In genomic region chr5:150357326-150358260, GRCh38 we compare ENCODE assay signal across 8 cellular contexts. TPM values are rescaled to one million over a fixed set of nuclear protein-coding genes. Genes with fewer than 3 reads are reported as not detected.
DNase-seq lines count a peak whose midpoint lies in the region; ATAC-seq and TF ChIP-seq lines count a peak whose summit lies in the region.

Gene TCOF1 (plus strand): TSS chr5:150357697. CDS start chr5:150357747, 50 bp downstream.

- TF ChIP-seq RAD21 in IMR-90 (IDR thresholded peaks at IDR 0.05; ENCODE audit: low read length): no peak; the same call in 1 of the 2 replicates

- peaks cover 6% of the 10 kb centered on the region for H3K9me1 ChIP-seq in IMR-90 (ENCODE audit: insufficient read depth, low read length)

- H3K9ac ChIP-seq in IMR-90 (ENCODE audit: low read depth, low read length): peak within 1 kb of the TSS; percentile 90

- H3K36me3 ChIP-seq in IMR-90 (ENCODE audit: control insufficient read depth, insufficient read depth, low read length): peaks cover 20% of the 10 kb centered on the region
- no peaks in the 10 kb centered on the region for H3K36me3 ChIP-seq in mucosa of descending colon (ENCODE audit: low read depth)

- in situ Hi-C loops in IMR-90 (cut with MboI; ENCODE audit: low sequenced_read_pairs): loop anchor here (5.0 kb wide), 1 partner anchor 90 kb away; no protein-coding TSS in a partner anchor

- H3K9me3 ChIP-seq in IMR-90 (ENCODE audit: control insufficient read depth, insufficient read depth, low read length): no peaks in the 10 kb centered on the region
- no peaks in the 10 kb centered on the region for H3K9me3 ChIP-seq in mucosa of descending colon

- peak within 1 kb of the TSS; percentile 27; the same call in 1 of the 2 replicates for H2BK20ac ChIP-seq in IMR-90 (ENCODE audit: low read depth, low read length)

- TF ChIP-seq CTCF in IMR-90 (conservative IDR thresholded peaks at IDR 0.05; ENCODE audit: low read depth, low read length) (no peak), mucosa of descending colon (IDR thresholded peaks at IDR 0.05) (no peak)

- H3K4me1 ChIP-seq in IMR-90 (ENCODE audit: control insufficient read depth, insufficient read depth, low read length) (peaks cover 6% of the 10 kb centered on the region), mucosa of descending colon (ENCODE audit: low read depth) (peaks cover 23% of the 10 kb centered on the region)

- H4K8ac ChIP-seq in IMR-90 (ENCODE audit: low read depth in 2 of 2, low read length in 2 of 2): peak within 1 kb of the TSS; percentile 93 to 96

- peak within 1 kb of the TSS; percentile 59; the same call in 1 of the 2 replicates for H3K56ac ChIP-seq in IMR-90 (ENCODE audit: extremely low read depth, insufficient read depth, low read length)

- peak within 1 kb of the TSS; percentile 88 for H3K23ac ChIP-seq in IMR-90 (ENCODE audit: low read depth, low read length)

- H3K4me2 ChIP-seq in IMR-90 (ENCODE audit: low read depth, low read length): peak within 1 kb of the TSS; percentile 87

- H3K14ac ChIP-seq in IMR-90 (replicated peaks; ENCODE audit: low read depth, low read length): peak within 1 kb of the TSS; percentile 95

- peak within 1 kb of the TSS; percentile 84 for H4K91ac ChIP-seq in IMR-90 (ENCODE audit: insufficient read depth, low read depth, low read length)

- DNase-seq in DMS 273 (lab: John Stamatoyannopoulos, UW; ENCODE audit: unreplicated experiment) (peak; percentile 100), IMR-90 (peak; percentile 91), OCI-M1 (lab: John Stamatoyannopoulos, UW) (peak; percentile 98), activated T-cell treated with anti-CD3 and anti-CD28 coated beads for 24 hours (ENCODE audit: low read depth) (peak; percentile 98), epidermal melanocyte (ENCODE audit: insufficient read length, low spot score) (peak; percentile 89), mucosa of descending colon (peak; percentile 98 to 99 (median 99))
- peak; percentile 96 for DNase-seq in stimulated activated CD8-positive, alpha-beta memory T cell treated with anti-CD3 and anti-CD28 coated beads, Interleukin-4, amount 100 ng/mL, for 24 hours (ENCODE audit: low read depth)

- peak within 1 kb of the TSS; percentile 96 for H2AFZ ChIP-seq in IMR-90 (replicated peaks; ENCODE audit: low read length, poor library complexity)

- H3K27ac ChIP-seq in IMR-90 (ENCODE audit: insufficient read depth, low read length): peak within 1 kb of the TSS; percentile 66

- peak within 1 kb of the TSS; percentile 47 for H2AK9ac ChIP-seq in IMR-90 (replicated peaks; ENCODE audit: low read depth, low read length, poor library complexity)

- H3K79me1 ChIP-seq in IMR-90 (ENCODE audit: low read depth in 1 of 2, low read length in 2 of 2): peaks cover 32 to 51% of the 10 kb centered on the region in 2 experiments

- no peaks in the 10 kb centered on the region for H3K27me3 ChIP-seq in IMR-90 (ENCODE audit: control insufficient read depth, insufficient read depth, low read length)

- ATAC-seq in GM21528 (IDR thresholded peaks at IDR 0.05; ENCODE audit: low FRiP score, unreplicated experiment): peak; percentile 96
- ATAC-seq in IMR-90 (ENCODE audit: low read depth): peak; percentile 100
- ATAC-seq in mucosa of descending colon: peak; percentile 96

- peak within 1 kb of the TSS; percentile 82 for H2BK120ac ChIP-seq in IMR-90 (ENCODE audit: low read depth, low read length)

- H2BK15ac ChIP-seq in IMR-90 (ENCODE audit: low read depth, low read length): peak within 1 kb of the TSS; percentile 18; the same call in 1 of the 3 replicates

- peak within 1 kb of the TSS; percentile 82 for H2AK5ac ChIP-seq in IMR-90 (ENCODE audit: low read depth, low read length)

- 1% methylated on average over 45 of the region's 90 CpGs; no CpG with 5 or more reads in 1 of the 2 experiments for WGBS in IMR-90 (ENCODE audit: extremely low coverage in 2 of 2, insufficient read length in 1 of 2), 2 experiments

- peak within 1 kb of the TSS; percentile 68; the same call in 1 of the 2 replicates for H4K5ac ChIP-seq in IMR-90 (ENCODE audit: low read depth, low read length)

- CTCF ChIA-PET in IMR-90 (lab: Yijun Ruan, JAX): no interaction called here

- H3K18ac ChIP-seq in IMR-90 (ENCODE audit: low read depth, low read length): peak within 1 kb of the TSS; percentile 7; the same call in 1 of the 2 replicates

- peak within 1 kb of the TSS; percentile 94 for H3K4ac ChIP-seq in IMR-90 (ENCODE audit: low read depth, low read length)

- peaks cover 7% of the 10 kb centered on the region for H4K20me1 ChIP-seq in IMR-90 (ENCODE audit: insufficient read depth, low read length)

- POLR2A ChIA-PET in IMR-90 (lab: Charles Lee; ENCODE audit: unreplicated experiment): no interaction called here

- no TSS peak for BruUV-seq in IMR-90 (replicated peaks; lab: Mats Ljungman, UMichigan)

- H3K4me3 ChIP-seq in IMR-90 (ENCODE audit: insufficient read depth, low read depth, low read length) (peak within 1 kb of the TSS; percentile 81), mucosa of descending colon (peak within 1 kb of the TSS; percentile 58)

- peak within 1 kb of the TSS; percentile 20 for H2BK5ac ChIP-seq in IMR-90 (ENCODE audit: low read depth, low read length, poor library complexity, severe bottlenecking)

- dilution Hi-C loops in IMR-90 (cut with HindIII; ENCODE audit: low sequenced_read_pairs, unreplicated experiment): no loop called here

- no peak for TF ChIP-seq POLR2A in IMR-90 (IDR thresholded peaks at IDR 0.05; ENCODE audit: low read depth, low read length)

- intact Hi-C loops in IMR-90 (cut with micrococcal nuclease): loop anchor here (1.0 to 10.0 kb wide), 3 partner anchors 20 to 353 kb away; partner anchors contain the start of genes HMGXB3 and TIGD6
- intact Hi-C loops in mucosa of descending colon (cut with DNase I, micrococcal nuclease): loop anchor here in 1 of 2 donors (10.0 kb wide), 1 partner anchor 93 kb away; no protein-coding TSS in a partner anchor

TF ChIP-seq in IMR-90, 13 proteins besides CTCF, POLR2A, EP300 and RAD21:
- TF ChIP-seq RFX5 (IDR thresholded peaks at IDR 0.05; ENCODE audit: low read depth, low read length) (no peak), ELK1 (IDR thresholded peaks at IDR 0.05; ENCODE audit: borderline replicate concordance, low read depth, low read length) (no peak), SMC3 (IDR thresholded peaks at IDR 0.05; ENCODE audit: low read depth, low read length) (no peak), RCOR1 (IDR thresholded peaks at IDR 0.05; ENCODE audit: insufficient replicate concordance, low read length) (no peak), USF2 (IDR thresholded peaks at IDR 0.05; ENCODE audit: low read depth, low read length) (peak; percentile 53), MAZ (IDR thresholded peaks at IDR 0.05; ENCODE audit: borderline replicate concordance, low read depth, low read length) (peak; percentile 88; the same call in 1 of the 2 replicates), MAFK (IDR thresholded peaks at IDR 0.05; ENCODE audit: low read depth, low read length) (no peak), MXI1 (IDR thresholded peaks at IDR 0.05; ENCODE audit: borderline replicate concordance, low read depth, low read length) (peak; percentile 98)

RNA-seq across cellular contexts. Expression of gene TCOF1, which starts in this region (rescaled TPM):
- total RNA-seq in IMR-90 (2012; rRNA removed) (18.3 and 19.7 TPM in 2 replicates), mucosa of descending colon (10 to 100 TPM; 17.3 to 36.2 (median 26.0) TPM)
- polyA plus RNA-seq in IMR-90 (2012; rRNA removed): 18.2 and 18.8 TPM in 2 replicates
- polyA plus RNA-seq in IMR-90 (2012; cell fraction: cytosol; rRNA removed): 11.7 and 14.4 TPM in 2 replicates
- polyA plus RNA-seq in IMR-90 (2012; cell fraction: nucleus; rRNA removed; ENCODE audit: low replicate concordance): 43.7 and 51.8 TPM in 2 replicates

Comparison
In these comparisons a context has a peak if more than half of its experiments do, and no peak if none do; other contexts are left out.
1. Peak in every context shown above with its lines: DNase-seq, ATAC-seq, H3K4me3 ChIP-seq and H3K27ac ChIP-seq.